Comparison of ENCODE assay signal across 28 cellular contexts in genomic region chr1:114025609-114026401, GRCh38. TPM values are rescaled to one million over a fixed set of nuclear protein-coding genes. Genes with fewer than 3 reads are reported as not detected.
DNase-seq lines count a peak whose midpoint lies in the region; ATAC-seq and TF ChIP-seq lines count a peak whose summit lies in the region.
"Had no signal": no experiment of that assay in that cellular context is flagged by ENCODE, and none has a peak within 500 bp of the region (broad histone marks: within the 10 kb centered on the region; RNA-seq: fewer than 3 reads in every experiment).

No MANE protein-coding gene starts in this region.

- H3K18ac ChIP-seq in IMR-90 (ENCODE audit: low read depth, low read length), result no peak overlapping the region

- H2BK20ac ChIP-seq in IMR-90 (ENCODE audit: low read depth, low read length), result no peak overlapping the region

- no peak overlapping the region for H3K4me3 Mint-ChIP-seq in chondrocyte (ENCODE audit: unreplicated experiment)
- H3K4me3 Mint-ChIP-seq: activated B cell treated with CpG ODN at 0.5 μM for 24 hours; stimulated activated memory B cell treated with anti-CD40 and anti-IgM and Interleukin-4, amounts not matched to agents 10 μg/mL and 1 μg/mL and 100 μg/mL, for 72 hours had no signal

- TF ChIP-seq POLR2A in IMR-90 (IDR thresholded peaks at IDR 0.05; ENCODE audit: low read depth, low read length), result no peak

- H3K23ac ChIP-seq in IMR-90 (ENCODE audit: low read depth, low read length), result no peak overlapping the region

- WGBS in IMR-90 (ENCODE audit: extremely low coverage in 2 of 2, insufficient read length in 1 of 2), 2 experiments, result 20% methylated on average over 1 of the region's 5 CpGs; no CpG with 5 or more reads in 1 of the 2 experiments

- H3K9me3 ChIP-seq in IMR-90 (ENCODE audit: control insufficient read depth, insufficient read depth, low read length) (no peaks in the 10 kb centered on the region), left ventricle myocardium inferior (replicated peaks) (no peaks in the 10 kb centered on the region)
- H3K9me3 ChIP-seq: A549, BE2C, mucosa of descending colon had no signal

- no peaks in the 10 kb centered on the region for H4K20me1 ChIP-seq in IMR-90 (ENCODE audit: insufficient read depth, low read length)

- no peak overlapping the region for H2BK5ac ChIP-seq in IMR-90 (ENCODE audit: low read depth, low read length, poor library complexity, severe bottlenecking)

- H3K4me2 ChIP-seq in IMR-90 (ENCODE audit: low read depth, low read length), result no peak overlapping the region
- H3K4me2 ChIP-seq: A549 had no signal

- no peak overlapping the region for H3K9ac ChIP-seq in IMR-90 (ENCODE audit: low read depth, low read length)

- CTCF ChIA-PET in IMR-90 (lab: Yijun Ruan, JAX), result no interaction called here

- no peaks in the 10 kb centered on the region for H3K9me3 Mint-ChIP-seq in chondrocyte (ENCODE audit: low read depth)
- H3K9me3 Mint-ChIP-seq: activated B cell treated with CpG ODN at 0.5 μM for 24 hours; activated naive CD4-positive, alpha-beta T cell treated with anti-CD3 and anti-CD28 coated beads, Interleukin-2, amount 50 U/mL, for 72 hours; stimulated activated memory B cell treated with anti-CD40 and anti-IgM and Interleukin-4, amounts not matched to agents 10 μg/mL and 1 μg/mL and 100 μg/mL, for 72 hours had no signal

- no peaks in the 10 kb centered on the region for H3K9me1 ChIP-seq in IMR-90 (ENCODE audit: insufficient read depth, low read length)

- H3K27me3 Mint-ChIP-seq in chondrocyte (ENCODE audit: low read depth), result no peaks in the 10 kb centered on the region

- H3K27ac Mint-ChIP-seq in chondrocyte (ENCODE audit: unreplicated experiment), result peak overlapping the region; percentile 86
- H3K27ac Mint-ChIP-seq: activated B cell treated with CpG ODN at 0.5 μM for 24 hours; activated naive CD4-positive, alpha-beta T cell treated with anti-CD3 and anti-CD28 coated beads, Interleukin-2, amount 50 U/mL, for 72 hours; stimulated activated memory B cell treated with anti-CD40 and anti-IgM and Interleukin-4, amounts not matched to agents 10 μg/mL and 1 μg/mL and 100 μg/mL, for 72 hours had no signal

- H4K5ac ChIP-seq in IMR-90 (ENCODE audit: low read depth, low read length), result no peak overlapping the region

- TF ChIP-seq CTCF in IMR-90 (conservative IDR thresholded peaks at IDR 0.05; ENCODE audit: low read depth, low read length) (no peak), chondrocyte (IDR thresholded peaks at IDR 0.05) (no peak), left ventricle myocardium inferior (IDR thresholded peaks at IDR 0.05; ENCODE audit: borderline replicate concordance) (no peak)

- no peak overlapping the region for H2AK5ac ChIP-seq in IMR-90 (ENCODE audit: low read depth, low read length)

- TF ChIP-seq RAD21 in IMR-90 (IDR thresholded peaks at IDR 0.05; ENCODE audit: low read length), result no peak

- H3K27ac ChIP-seq in IMR-90 (ENCODE audit: insufficient read depth, low read length) (no peak overlapping the region), left ventricle myocardium inferior (replicated peaks) (no peak overlapping the region)
- H3K27ac ChIP-seq: A549, foreskin keratinocyte had no signal

- no peak overlapping the region for H3K56ac ChIP-seq in IMR-90 (ENCODE audit: extremely low read depth, insufficient read depth, low read length)

- H3K36me3 ChIP-seq in IMR-90 (ENCODE audit: control insufficient read depth, insufficient read depth, low read length), result no peaks in the 10 kb centered on the region
- H3K36me3 ChIP-seq in left ventricle myocardium inferior, result no peaks in the 10 kb centered on the region
- H3K36me3 ChIP-seq: BE2C had no signal

- H2BK120ac ChIP-seq in IMR-90 (ENCODE audit: low read depth, low read length), result no peak overlapping the region

- DNase-seq in AG08395 (ENCODE audit: low spot score), result peak; percentile 21
- peak; percentile 51 for DNase-seq in IMR-90
- no peak for DNase-seq in chondrocyte (ENCODE audit: low spot score)
- DNase-seq in non-pigmented ciliary epithelial cell (ENCODE audit: low read depth), result peak; percentile 49
- DNase-seq in foreskin melanocyte, result no peak
- no peak for DNase-seq in left ventricle myocardium inferior
- DNase-seq in NCI-H1048 (lab: John Stamatoyannopoulos, UW), result no peak
- DNase-seq in SKM-1 treated with dmso at 0.1 percent for 144 hours (lab: John Stamatoyannopoulos, UW; ENCODE audit: unreplicated experiment), result no peak
- DNase-seq: activated B cell treated with CpG ODN at 0.5 μM for 24 hours; activated CD4-positive, alpha-beta T cell treated with anti-CD3 and anti-CD28 coated beads, Interleukin-2, amount 50 U/mL, for 4 hours; activated CD8-positive, alpha-beta memory T cell treated with anti-CD3 and anti-CD28 coated beads, Interleukin-2, amount 50 U/mL, for 4 hours; aorta; BE2C; effector CD8-positive, alpha-beta T cell; foreskin keratinocyte; GF-D8; hippocampal formation; Kasumi-1; mucosa of descending colon; NCI-H1105 treated with DMSO at 0.1 percent for 48 hours; NCI-H2029; NCI-H2227 treated with DMSO at 0.1 percent for 48 hours; NCI-H82; stimulated activated CD4-positive, alpha-beta T cell treated with anti-CD3 and anti-CD28 coated beads, Interleukin-4, amount 100 ng/mL, for 1 hour; T-helper 9 cell had no signal

- intact Hi-C loops in IMR-90 (cut with micrococcal nuclease), result no loop called here
- intact Hi-C loops in left ventricle myocardium inferior (cut with micrococcal nuclease), result loop anchor here (2.0 kb wide), 1 partner anchor 57 kb away; no protein-coding TSS in a partner anchor

- no peak overlapping the region for H4K91ac ChIP-seq in IMR-90 (ENCODE audit: insufficient read depth, low read depth, low read length)

- no peak overlapping the region for H3K14ac ChIP-seq in IMR-90 (replicated peaks; ENCODE audit: low read depth, low read length)

- H2AK9ac ChIP-seq in IMR-90 (replicated peaks; ENCODE audit: low read depth, low read length, poor library complexity), result no peak overlapping the region

- peaks cover 40% of the 10 kb centered on the region for H3K4me1 Mint-ChIP-seq in chondrocyte (ENCODE audit: low read depth)
- H3K4me1 Mint-ChIP-seq: activated B cell treated with CpG ODN at 0.5 μM for 24 hours; stimulated activated memory B cell treated with anti-CD40 and anti-IgM and Interleukin-4, amounts not matched to agents 10 μg/mL and 1 μg/mL and 100 μg/mL, for 72 hours had no signal

- POLR2A ChIA-PET in IMR-90 (lab: Charles Lee; ENCODE audit: unreplicated experiment), result no interaction called here

- no peaks in the 10 kb centered on the region for H3K79me1 ChIP-seq in IMR-90 (ENCODE audit: low read depth in 1 of 2, low read length in 2 of 2)

- no peak overlapping the region for H4K8ac ChIP-seq in IMR-90 (ENCODE audit: low read depth in 2 of 2, low read length in 2 of 2)

- no peak overlapping the region for H3K4ac ChIP-seq in IMR-90 (ENCODE audit: low read depth, low read length)

- dilution Hi-C loops in IMR-90 (cut with HindIII; ENCODE audit: low sequenced_read_pairs, unreplicated experiment), result no loop called here

- no peaks in the 10 kb centered on the region for H3K36me3 Mint-ChIP-seq in chondrocyte (ENCODE audit: low read depth)
- H3K36me3 Mint-ChIP-seq: activated naive CD4-positive, alpha-beta T cell treated with anti-CD3 and anti-CD28 coated beads, Interleukin-2, amount 50 U/mL, for 72 hours; stimulated activated memory B cell treated with anti-CD40 and anti-IgM and Interleukin-4, amounts not matched to agents 10 μg/mL and 1 μg/mL and 100 μg/mL, for 72 hours had no signal

- H3K4me1 ChIP-seq in IMR-90 (ENCODE audit: control insufficient read depth, insufficient read depth, low read length) (peaks cover 2% of the 10 kb centered on the region; the same call in 1 of the 2 replicates), left ventricle myocardium inferior (no peaks in the 10 kb centered on the region)
- H3K4me1 ChIP-seq: A549, foreskin keratinocyte had no signal

- no peak overlapping the region for H2BK15ac ChIP-seq in IMR-90 (ENCODE audit: low read depth, low read length)

- H2AFZ ChIP-seq in IMR-90 (replicated peaks; ENCODE audit: low read length, poor library complexity), result peak overlapping the region; percentile 5

- in situ Hi-C loops in IMR-90 (cut with MboI; ENCODE audit: low sequenced_read_pairs), result no loop called here

- H3K27me3 ChIP-seq in IMR-90 (ENCODE audit: control insufficient read depth, insufficient read depth, low read length) (no peaks in the 10 kb centered on the region), left ventricle myocardium inferior (ENCODE audit: low read depth) (peaks cover 11% of the 10 kb centered on the region)
- H3K27me3 ChIP-seq: BE2C, foreskin keratinocyte had no signal

- no TSS peak for BruUV-seq in IMR-90 (replicated peaks; lab: Mats Ljungman, UMichigan)

- H3K4me3 ChIP-seq in IMR-90 (ENCODE audit: insufficient read depth, low read depth, low read length), result no peak overlapping the region
- no peak overlapping the region for H3K4me3 ChIP-seq in left ventricle myocardium inferior
- H3K4me3 ChIP-seq: A549, mucosa of descending colon had no signal

- ATAC-seq in IMR-90 (ENCODE audit: low read depth), result peak; percentile 77
- ATAC-seq: A549; activated naive CD4-positive, alpha-beta T cell treated with anti-CD3 and anti-CD28 coated beads, Interleukin-2, amount 50 U/mL, for 72 hours; foreskin keratinocyte; mucosa of descending colon; stimulated activated memory B cell treated with anti-CD40 and anti-IgM and Interleukin-4, amounts not matched to agents 10 μg/mL and 1 μg/mL and 100 μg/mL, for 72 hours had no signal

TF ChIP-seq in IMR-90, 13 proteins besides CTCF, POLR2A, EP300 and RAD21 (continues in another document):
- no peak for TF ChIP-seq CHD1 (IDR thresholded peaks at IDR 0.05; ENCODE audit: low read depth, low read length)
- no peak for TF ChIP-seq RFX5 (IDR thresholded peaks at IDR 0.05; ENCODE audit: low read depth, low read length)
- TF ChIP-seq USF2 (IDR thresholded peaks at IDR 0.05; ENCODE audit: low read depth, low read length), result no peak
- TF ChIP-seq MAFK (IDR thresholded peaks at IDR 0.05; ENCODE audit: low read depth, low read length), result no peak
- TF ChIP-seq MAZ (IDR thresholded peaks at IDR 0.05; ENCODE audit: borderline replicate concordance, low read depth, low read length), result no peak
- TF ChIP-seq NFE2L2 (IDR thresholded peaks at IDR 0.05; ENCODE audit: low read depth, low read length), result no peak
- no peak for TF ChIP-seq FOS (IDR thresholded peaks at IDR 0.05; ENCODE audit: low read depth, low read length)
- no peak for TF ChIP-seq BHLHE40 (IDR thresholded peaks at IDR 0.05; ENCODE audit: low read depth, low read length)

RNA-seq across cellular contexts. Expression of gene OLFML3, which starts 46.5 kb away (rescaled TPM):
- 37.8 and 40.9 TPM in 2 replicates for total RNA-seq in IMR-90 (2012; rRNA removed)
- 66.6 and 71.3 TPM in 2 replicates for polyA plus RNA-seq in IMR-90 (2012; rRNA removed)
- polyA plus RNA-seq in IMR-90 (2012; cell fraction: cytosol; rRNA removed), result 58.3 and 69.7 TPM in 2 replicates
- 25.9 and 31.7 TPM in 2 replicates for polyA plus RNA-seq in IMR-90 (2012; cell fraction: nucleus; rRNA removed; ENCODE audit: low replicate concordance)
- total RNA-seq in chondrocyte, result 33.1 to 44.2 TPM (median 34.9 TPM) in 3 replicates
- total RNA-seq in left ventricle myocardium inferior, result 14.3 TPM

Comparison
In these comparisons a context has a peak if more than half of its experiments do, and no peak if none do; other contexts are left out.
1. DNase-seq: peak in AG08395 (single experiment), IMR-90 (single experiment) and non-pigmented ciliary epithelial cell (single experiment); none in chondrocyte (single experiment), foreskin melanocyte (single experiment), left ventricle myocardium inferior (single experiment), NCI-H1048 (single experiment) and SKM-1 treated with dmso at 0.1 percent for 144 hours (single experiment).